1 cellular context compared by ENCODE assay signal in genomic region chr10:29712108-29712507, GRCh38.
TF ChIP-seq lines count a peak whose summit lies in the region.

No MANE protein-coding gene starts in this region.

TF ChIP-seq in SK-N-SH treated with all-trans-retinoic acid at 6 μM for 48 hours, 23 proteins besides CTCF, POLR2A, EP300 and RAD21 (continued from another document):
- no peak for TF ChIP-seq CSRNP3 (CRISPR knock-in tag; IDR thresholded peaks at IDR 0.05)
- TF ChIP-seq ZFP3 (CRISPR knock-in tag; IDR thresholded peaks at IDR 0.05) = no peak
